Comparison of ENCODE assay signal across 8 cellular contexts in genomic region chr7:87059525-87060287, GRCh38. TPM values are rescaled to one million over a fixed set of nuclear protein-coding genes. Genes with fewer than 3 reads are reported as not detected.
DNase-seq lines count a peak whose midpoint lies in the region; ATAC-seq and TF ChIP-seq lines count a peak whose summit lies in the region.

A gene with protein sequence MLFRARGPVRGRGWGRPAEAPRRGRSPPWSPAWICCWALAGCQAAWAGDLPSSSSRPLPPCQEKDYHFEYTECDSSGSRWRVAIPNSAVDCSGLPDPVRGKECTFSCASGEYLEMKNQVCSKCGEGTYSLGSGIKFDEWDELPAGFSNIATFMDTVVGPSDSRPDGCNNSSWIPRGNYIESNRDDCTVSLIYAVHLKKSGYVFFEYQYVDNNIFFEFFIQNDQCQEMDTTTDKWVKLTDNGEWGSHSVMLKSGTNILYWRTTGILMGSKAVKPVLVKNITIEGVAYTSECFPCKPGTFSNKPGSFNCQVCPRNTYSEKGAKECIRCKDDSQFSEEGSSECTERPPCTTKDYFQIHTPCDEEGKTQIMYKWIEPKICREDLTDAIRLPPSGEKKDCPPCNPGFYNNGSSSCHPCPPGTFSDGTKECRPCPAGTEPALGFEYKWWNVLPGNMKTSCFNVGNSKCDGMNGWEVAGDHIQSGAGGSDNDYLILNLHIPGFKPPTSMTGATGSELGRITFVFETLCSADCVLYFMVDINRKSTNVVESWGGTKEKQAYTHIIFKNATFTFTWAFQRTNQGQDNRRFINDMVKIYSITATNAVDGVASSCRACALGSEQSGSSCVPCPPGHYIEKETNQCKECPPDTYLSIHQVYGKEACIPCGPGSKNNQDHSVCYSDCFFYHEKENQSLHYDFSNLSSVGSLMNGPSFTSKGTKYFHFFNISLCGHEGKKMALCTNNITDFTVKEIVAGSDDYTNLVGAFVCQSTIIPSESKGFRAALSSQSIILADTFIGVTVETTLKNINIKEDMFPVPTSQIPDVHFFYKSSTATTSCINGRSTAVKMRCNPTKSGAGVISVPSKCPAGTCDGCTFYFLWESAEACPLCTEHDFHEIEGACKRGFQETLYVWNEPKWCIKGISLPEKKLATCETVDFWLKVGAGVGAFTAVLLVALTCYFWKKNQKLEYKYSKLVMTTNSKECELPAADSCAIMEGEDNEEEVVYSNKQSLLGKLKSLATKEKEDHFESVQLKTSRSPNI (minus strand): TSS chr7:87059654. CDS start chr7:87059513, 141 bp downstream.

- 0 out of 2 replicates have a peak, but pooled peaks cover 6% of the 10 kb centered on the region for H3K4me1 Mint-ChIP-seq in HFFc6 (ENCODE audit: low read depth)
- H3K4me1 Mint-ChIP-seq in T-cell, result peaks cover 8 to 17% (median 17%) of the 10 kb centered on the region in 3 donors

- whole genome bisulfite sequencing in psoas muscle, 3 donors, result 0 to 1% (median 1%) methylated on average over 32 to 68 of the region's 70 CpGs
- WGBS in urinary bladder, result under 1% methylated on average over 70 of the region's 70 CpGs

- H3K9me3 Mint-ChIP-seq in HFFc6 (no peaks in the 10 kb centered on the region), T-cell (no peaks in the 10 kb centered on the region)

- H3K27me3 Mint-ChIP-seq in HFFc6 (ENCODE audit: insufficient read depth), result peaks cover 10% of the 10 kb centered on the region
- peaks cover 0 to 3% of the 10 kb centered on the region in 2 donors for H3K27me3 Mint-ChIP-seq in T-cell

- H3K36me3 Mint-ChIP-seq in HFFc6 (ENCODE audit: low read depth), result no peaks in the 10 kb centered on the region
- no peaks in the 10 kb centered on the region for H3K36me3 Mint-ChIP-seq in T-cell

- H3K27ac ChIP-seq in psoas muscle, result peak within 1 kb of the TSS; percentile 73
- no peak within 1 kb of the TSS for H3K27ac ChIP-seq in urinary bladder (ENCODE audit: low read depth)

- H3K27ac Mint-ChIP-seq in HFFc6, result no peak within 1 kb of the TSS
- peak within 1 kb of the TSS; percentile 64 to 75 for H3K27ac Mint-ChIP-seq in T-cell

- TF ChIP-seq CTCF in GM12865 (IDR thresholded peaks at IDR 0.05; ENCODE audit: insufficient read depth, low read depth, low read length, missing control alignments) (peak; percentile 63), HFFc6 (IDR thresholded peaks at IDR 0.05) (no peak), psoas muscle (IDR thresholded peaks at IDR 0.05) (peak; percentile 60)

- H3K27me3 ChIP-seq in psoas muscle (ENCODE audit: insufficient read depth in 3 of 3, low read length in 2 of 3), result no peaks in the 10 kb centered on the region

- H3K4me3 ChIP-seq in GM12865 (ENCODE audit: low read depth, low read length) (peak within 1 kb of the TSS; percentile 77), psoas muscle (peak within 1 kb of the TSS; percentile 82), urinary bladder (ENCODE audit: low read depth, low read length) (peak within 1 kb of the TSS; percentile 69)

- H3K9me3 ChIP-seq in psoas muscle, result no peaks in the 10 kb centered on the region

- H3K4me1 ChIP-seq in psoas muscle (peaks cover 10% of the 10 kb centered on the region), urinary bladder (ENCODE audit: insufficient read depth) (no peaks in the 10 kb centered on the region)

- CTCF ChIA-PET in T-cell (lab: Charles Lee), result interaction anchor here in 1 of 2 donors (0.6 to 2.4 kb wide), 6 partner anchors 27 to 133 kb away, joined by 3 to 9 read pairs (median 3); partner anchors contain the start of gene DMTF1

- peak; percentile 88 for DNase-seq in GM12865 (ENCODE audit: low read depth)
- no peak for DNase-seq in HFFc6
- peak; percentile 92 for DNase-seq in NCI-H1092 treated with DMSO at 0.1 percent for 48 hours (lab: John Stamatoyannopoulos, UW)
- peak; percentile 54 to 87 (median 76) for DNase-seq in T-cell
- peak; percentile 16 to 91 (median 72) for DNase-seq in amygdala (lab: John Stamatoyannopoulos, UW)
- DNase-seq in left ventricle myocardium superior, result peak; percentile 90
- DNase-seq in psoas muscle, result peak; percentile 82 to 87

- intact Hi-C loops in left ventricle myocardium superior (cut with micrococcal nuclease), result no loop called here
- intact Hi-C loops in psoas muscle (cut with DNase I), result loop anchor here in 1 of 2 donors (5.0 kb wide), 2 partner anchors 93 to 107 kb away; partner anchors contain the start of gene DMTF1

- ATAC-seq in T-cell (replicated peaks in 1 of 4) (peak; percentile 92 to 95 (median 94)), left ventricle myocardium superior (peak; percentile 99), psoas muscle (peak; percentile 96 to 99 (median 98))

- POLR2A ChIA-PET in T-cell (lab: Charles Lee), result interaction anchor here in 1 of 2 donors (0.6 to 1.1 kb wide), 4 partner anchors 38 to 89 kb away, joined by 3 read pairs; no protein-coding TSS in a partner anchor

- H3K4me3 Mint-ChIP-seq in HFFc6, result peak within 1 kb of the TSS; percentile 72
- H3K4me3 Mint-ChIP-seq in T-cell, result peak within 1 kb of the TSS; percentile 78 to 82 (median 79)

- H3K36me3 ChIP-seq in psoas muscle (ENCODE audit: insufficient read depth in 1 of 2, low read depth in 1 of 2), result no peaks in the 10 kb centered on the region
- H3K36me3 ChIP-seq in urinary bladder (ENCODE audit: insufficient read depth), result no peaks in the 10 kb centered on the region

RNA-seq across cellular contexts. Expression of the gene that starts here (rescaled TPM):
- total RNA-seq in HFFc6 (2021; fragmentation: NEBNext Ultra II Directional; extraction: Animal tissue kit (Norgen Biotek cat#: 25700)), result under 1 TPM in 4 of 6 experiments, not detected in 2; 0.11 to 0.36 (median 0.25) TPM
- 10 to 100 TPM in 3 of 5 donors, 1 to 10 TPM in 2; 3.8 to 15.9 (median 10.8) TPM for total RNA-seq in T-cell
- 4.3 TPM for total RNA-seq in left ventricle myocardium superior
- total RNA-seq in psoas muscle, result 10 to 100 TPM in 1 of 4 donors, 1 to 10 TPM in 3; 3.3 to 15.9 (median 6.9) TPM
- 1 to 10 TPM; 1.2 to 1.5 (median 1.3) TPM for polyA plus RNA-seq in psoas muscle
- total RNA-seq in urinary bladder, result 14.6 TPM
- polyA plus RNA-seq in urinary bladder, result 8.0 TPM
